Comparison of ENCODE assay signal across 8 cellular contexts in genomic region chr20:33005132-33005566, GRCh38. TPM values are rescaled to one million over a fixed set of nuclear protein-coding genes. Genes with fewer than 3 reads are reported as not detected.
DNase-seq lines count a peak whose midpoint lies in the region; ATAC-seq, FAIRE-seq and TF ChIP-seq lines count a peak whose summit lies in the region.

No MANE protein-coding gene starts in this region.

- peak; percentile 28; the same call in 2 of the 3 replicates for TF ChIP-seq CTCF in A549 (IDR thresholded peaks at IDR 0.05)
- TF ChIP-seq CTCF in GM10266 (IDR thresholded peaks at IDR 0.05; ENCODE audit: control insufficient read depth, insufficient read depth, low read depth, missing control alignments): peak; percentile 19
- peak; percentile 53 for TF ChIP-seq CTCF in fibroblast of mammary gland (conservative IDR thresholded peaks at IDR 0.05; ENCODE audit: control insufficient read depth, insufficient read depth, low read depth, low read length)

- H3K4me3 ChIP-seq in A549 (no peak overlapping the region), fibroblast of mammary gland (ENCODE audit: control insufficient read depth, low read depth, low read length) (no peak overlapping the region)

- no peak overlapping the region for H3K27ac ChIP-seq in A549

- 0 out of 3 replicates have a peak, but pooled peaks cover 3% of the 10 kb centered on the region for H3K4me1 ChIP-seq in A549

- DNase-seq in A549 (ENCODE audit: low read depth in 1 of 2, low spot score in 1 of 2): peak in 1 of 2 experiments; percentile 43
- DNase-seq in GM10266 (ENCODE audit: extremely low spot score): peak; percentile 33
- peak; percentile 29 for DNase-seq in RKO (ENCODE audit: low spot score)
- peak; percentile 25 for DNase-seq in fibroblast of mammary gland (ENCODE audit: low read depth)
- DNase-seq in stimulated activated naive CD4-positive, alpha-beta T cell treated with Interleukin-2 at 50 U/mL for 16 hours (lab: John Stamatoyannopoulos, UW): no peak

- H3K9me3 ChIP-seq in A549: no peaks in the 10 kb centered on the region; the same call in 2 of the 3 replicates

- CTCF ChIA-PET in A549 (lab: Yijun Ruan, JAX): interaction anchor here (0.6 to 2.1 kb wide), 5 partner anchors 10 to 1987 kb away, joined by 3 to 12 read pairs (median 3); no protein-coding TSS in a partner anchor

- TF ChIP-seq RAD21 in A549 (conservative IDR thresholded peaks at IDR 0.05 in 1 of 2, IDR thresholded peaks at IDR 0.05 in 1 of 2): peak in 1 of 2 experiments; percentile 30; a peak in 2 of 5 replicates

- TF ChIP-seq EP300 in A549 (IDR thresholded peaks at IDR 0.05): no peak

- POLR2A ChIA-PET in A549 (lab: Yijun Ruan, JAX): no interaction called here

- no peak for TF ChIP-seq POLR2A in A549 (IDR thresholded peaks at IDR 0.05; ENCODE audit: low read length)

- no peak overlapping the region for H3K4me2 ChIP-seq in A549

- FAIRE-seq in A549 (lab: Jason Lieb, UNC): no peak

- ATAC-seq in A549 (peak in 1 of 2 experiments; percentile 61; a peak in 2 of 6 replicates), esophagus mucosa (no peak), GM18517 (IDR thresholded peaks at IDR 0.05; ENCODE audit: unreplicated experiment) (no peak), GM18858 (IDR thresholded peaks at IDR 0.05; ENCODE audit: unreplicated experiment) (no peak)

- 11% methylated on average over 4 of the region's 4 CpGs for WGBS in A549 (ENCODE audit: missing lambda C conversion rate)

TF ChIP-seq in A549, 52 proteins besides CTCF, POLR2A, EP300 and RAD21:
- TF ChIP-seq NPAS2 (CRISPR knock-in tag; IDR thresholded peaks at IDR 0.05; ENCODE audit: borderline replicate concordance): no peak

RNA-seq across cellular contexts. Expression of gene SUN5, which starts 0.9 kb away (rescaled TPM):
- polyA plus RNA-seq in A549 (2011; rRNA removed) (not detected in 2 replicates), A549 (2017; fragmentation: RNase III; extraction: RNeasy Plus Mini Kit Qiagen cat#74134 plus additional on column Dnase treatment) (not detected in 3 replicates)
- polyA plus RNA-seq in A549 (2012; cell fraction: cytosol; rRNA removed): not detected in 2 replicates
- not detected in 2 replicates for polyA plus RNA-seq in A549 (2012; cell fraction: nucleus; rRNA removed)
- polyA minus RNA-seq in A549 (2011; rRNA and poly(A)+ RNA removed): not detected in 2 replicates
- not detected for total RNA-seq in esophagus mucosa

RNA-seq across cellular contexts. Expression of gene BPIFB2, which starts 2.4 kb away (rescaled TPM):
- polyA plus RNA-seq in A549 (2011; rRNA removed) (not detected in 2 replicates), A549 (2017; fragmentation: RNase III; extraction: RNeasy Plus Mini Kit Qiagen cat#74134 plus additional on column Dnase treatment) (not detected in 3 replicates)
- not detected in 2 replicates for polyA plus RNA-seq in A549 (2012; cell fraction: cytosol; rRNA removed)
- not detected in 2 replicates for polyA plus RNA-seq in A549 (2012; cell fraction: nucleus; rRNA removed)
- polyA minus RNA-seq in A549 (2011; rRNA and poly(A)+ RNA removed): not detected in 2 replicates
- total RNA-seq in esophagus mucosa: 2.0 TPM

RNA-seq across cellular contexts. Expression of gene BPIFB6, which starts 26.3 kb away (rescaled TPM):
- polyA plus RNA-seq in A549 (2011; rRNA removed) (not detected in 2 replicates), A549 (2017; fragmentation: RNase III; extraction: RNeasy Plus Mini Kit Qiagen cat#74134 plus additional on column Dnase treatment) (not detected in 3 replicates)
- not detected in 2 replicates for polyA plus RNA-seq in A549 (2012; cell fraction: cytosol; rRNA removed)
- not detected in 2 replicates for polyA plus RNA-seq in A549 (2012; cell fraction: nucleus; rRNA removed)
- polyA minus RNA-seq in A549 (2011; rRNA and poly(A)+ RNA removed): not detected in 2 replicates
- not detected for total RNA-seq in esophagus mucosa

RNA-seq across cellular contexts. Expression of gene BPIFB3, which starts 48.6 kb away (rescaled TPM):
- polyA plus RNA-seq in A549 (2011; rRNA removed): not detected in 2 replicates
- not detected in 2 replicates for polyA plus RNA-seq in A549 (2012; cell fraction: cytosol; rRNA removed)
- polyA plus RNA-seq in A549 (2012; cell fraction: nucleus; rRNA removed): not detected in 2 replicates
- not detected in 3 replicates for polyA plus RNA-seq in A549 (2017; fragmentation: RNase III; extraction: RNeasy Plus Mini Kit Qiagen cat#74134 plus additional on column Dnase treatment)
- polyA minus RNA-seq in A549 (2011; rRNA and poly(A)+ RNA removed): not detected in 2 replicates
- not detected for total RNA-seq in esophagus mucosa
